In the genomic region with DNA sequence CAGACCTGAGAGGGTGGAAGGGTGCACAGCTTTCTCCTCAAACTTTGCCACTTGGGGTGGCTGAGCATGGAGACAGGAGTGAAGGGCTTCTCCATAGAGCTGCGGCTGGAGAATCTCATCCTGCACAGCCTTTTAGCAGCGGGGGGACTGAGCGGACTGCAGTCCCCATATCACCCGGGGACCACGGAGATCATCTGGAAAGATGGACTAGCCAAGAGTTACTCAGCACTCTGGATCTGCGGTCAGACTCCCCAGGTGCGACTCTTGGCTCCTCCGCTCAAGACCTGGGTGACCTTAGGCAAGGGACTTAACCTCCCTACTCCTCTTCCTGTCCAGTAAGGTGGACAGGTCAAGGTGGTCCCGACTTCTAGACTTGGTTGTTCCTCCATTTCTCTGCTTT, we compare ENCODE assay signal across 20 cellular contexts.
DNase-seq lines count a peak whose midpoint lies in the region; ATAC-seq and TF ChIP-seq lines count a peak whose summit lies in the region.
"Had no signal": no experiment of that assay in that cellular context is flagged by ENCODE, and none has a peak within 500 bp of the region (broad histone marks: within the 10 kb centered on the region; RNA-seq: fewer than 3 reads in every experiment).

No MANE protein-coding gene starts in this region.

- TF ChIP-seq EP300 in sigmoid colon (IDR thresholded peaks at IDR 0.05), result no peak

- H3K4me3 ChIP-seq in sigmoid colon, result no peak overlapping the region
- H3K4me3 ChIP-seq: GM12878, GM23338, heart left ventricle, thyroid gland had no signal

- no peak for ATAC-seq in left lobe of liver
- no peak for ATAC-seq in sciatic nerve
- no peak for ATAC-seq in GM18861 (IDR thresholded peaks at IDR 0.05; ENCODE audit: unreplicated experiment)
- ATAC-seq: GM12878; GM23338; heart left ventricle; stimulated activated effector memory CD8-positive, alpha-beta T cell treated with anti-CD3 and anti-CD28 coated beads, Interleukin-12 subunit alpha, Interleukin-12 subunit beta, amount 100 ng/mL, for 72 hours had no signal

- peak overlapping the region; percentile 97 for H3K27ac ChIP-seq in RWPE1
- no peak overlapping the region for H3K27ac ChIP-seq in sigmoid colon
- H3K27ac ChIP-seq: brain microvascular endothelial cell, parathyroid adenoma, thyroid gland had no signal

- no peaks in the 10 kb centered on the region for H3K9me3 Mint-ChIP-seq in activated naive CD4-positive, alpha-beta T cell treated with anti-CD3 and anti-CD28 coated beads, Interleukin-2, amount 50 U/mL, for 24 hours
- H3K9me3 Mint-ChIP-seq: GM23338; immature natural killer cell; stimulated activated effector memory CD8-positive, alpha-beta T cell treated with anti-CD3 and anti-CD28 coated beads, Interleukin-12 subunit alpha, Interleukin-12 subunit beta, amount 100 ng/mL, for 72 hours had no signal

- no peak for DNase-seq in activated naive CD4-positive, alpha-beta T cell treated with anti-CD3 and anti-CD28 coated beads, Interleukin-2, amount 50 U/mL, for 16 hours
- DNase-seq in RWPE1 (ENCODE audit: low spot score) (no peak), left lobe of liver (ENCODE audit: low spot score) (peak; percentile 32), sigmoid colon (peak; percentile 46), sciatic nerve (ENCODE audit: low spot score) (no peak)
- DNase-seq in stimulated activated CD4-positive, alpha-beta T cell treated with anti-CD3 and anti-CD28 coated beads, Interleukin-2, amount 100 ng/mL, for 48 hours, result no peak
- DNase-seq: activated CD4-positive, alpha-beta T cell treated with anti-CD3 and anti-CD28 coated beads for 4 hours; brain microvascular endothelial cell; CD4-positive, CD25-positive, alpha-beta regulatory T cell; DMS53; immature natural killer cell; NCI-H1417 treated with DMSO at 0.1 percent for 48 hours; thyroid gland had no signal

- intact Hi-C loops in sigmoid colon (cut with DNase I) (no loop called here), sciatic nerve (cut with DNase I) (no loop called here)

- WGBS in sigmoid colon, 2 donors, result 85 to 93% methylated on average over 9 of the region's 9 CpGs

- peak overlapping the region; percentile 57 for H3K27ac Mint-ChIP-seq in activated naive CD4-positive, alpha-beta T cell treated with anti-CD3 and anti-CD28 coated beads, Interleukin-2, amount 50 U/mL, for 24 hours
- H3K27ac Mint-ChIP-seq: GM23338; immature natural killer cell; stimulated activated effector memory CD8-positive, alpha-beta T cell treated with anti-CD3 and anti-CD28 coated beads, Interleukin-12 subunit alpha, Interleukin-12 subunit beta, amount 100 ng/mL, for 72 hours had no signal

- POLR2A ChIA-PET in RWPE1 (lab: Yijun Ruan, JAX; ENCODE audit: low non-redundant PET), result no interaction called here

- H3K4me1 ChIP-seq in sigmoid colon, result peaks cover 0 to 58% (median 49%) of the 10 kb centered on the region in 4 donors

- H3K4me3 Mint-ChIP-seq in activated naive CD4-positive, alpha-beta T cell treated with anti-CD3 and anti-CD28 coated beads, Interleukin-2, amount 50 U/mL, for 24 hours, result no peak overlapping the region
- H3K4me3 Mint-ChIP-seq: GM23338; immature natural killer cell; stimulated activated effector memory CD8-positive, alpha-beta T cell treated with anti-CD3 and anti-CD28 coated beads, Interleukin-12 subunit alpha, Interleukin-12 subunit beta, amount 100 ng/mL, for 72 hours had no signal

- H3K27me3 Mint-ChIP-seq in activated naive CD4-positive, alpha-beta T cell treated with anti-CD3 and anti-CD28 coated beads, Interleukin-2, amount 50 U/mL, for 24 hours, result no peaks in the 10 kb centered on the region
- H3K27me3 Mint-ChIP-seq: CD4-positive, CD25-positive, alpha-beta regulatory T cell had no signal

- CTCF ChIA-PET in RWPE1 (lab: Yijun Ruan, JAX), result no interaction called here

- TF ChIP-seq POLR2A in sigmoid colon (IDR thresholded peaks at IDR 0.05), result no peak

- H3K9me3 ChIP-seq in sigmoid colon, result no peaks in the 10 kb centered on the region
- H3K9me3 ChIP-seq: heart left ventricle, thyroid gland had no signal

- H3K36me3 ChIP-seq in sigmoid colon, result no peaks in the 10 kb centered on the region
- H3K36me3 ChIP-seq: brain microvascular endothelial cell, heart left ventricle, thyroid gland had no signal

- no peaks in the 10 kb centered on the region for H3K27me3 ChIP-seq in sigmoid colon
- H3K27me3 ChIP-seq: brain microvascular endothelial cell, heart left ventricle, thyroid gland had no signal

- no peaks in the 10 kb centered on the region for H3K36me3 Mint-ChIP-seq in activated naive CD4-positive, alpha-beta T cell treated with anti-CD3 and anti-CD28 coated beads, Interleukin-2, amount 50 U/mL, for 24 hours
- H3K36me3 Mint-ChIP-seq: CD4-positive, CD25-positive, alpha-beta regulatory T cell; immature natural killer cell; stimulated activated effector memory CD8-positive, alpha-beta T cell treated with anti-CD3 and anti-CD28 coated beads, Interleukin-12 subunit alpha, Interleukin-12 subunit beta, amount 100 ng/mL, for 72 hours had no signal

- peaks cover 63% of the 10 kb centered on the region for H3K4me1 Mint-ChIP-seq in activated naive CD4-positive, alpha-beta T cell treated with anti-CD3 and anti-CD28 coated beads, Interleukin-2, amount 50 U/mL, for 24 hours

- TF ChIP-seq CTCF in RWPE1 (conservative IDR thresholded peaks at IDR 0.05; ENCODE audit: low read depth), result no peak
- TF ChIP-seq CTCF in sigmoid colon (IDR thresholded peaks at IDR 0.05), result no peak

Comparison
In these comparisons a context has a peak if more than half of its experiments do, and no peak if none do; other contexts are left out.
1. DNase-seq: peak in left lobe of liver (single experiment) and sigmoid colon (single experiment); none in activated naive CD4-positive, alpha-beta T cell treated with anti-CD3 and anti-CD28 coated beads, Interleukin-2, amount 50 U/mL, for 16 hours (single experiment), RWPE1 (single experiment), sciatic nerve (single experiment) and stimulated activated CD4-positive, alpha-beta T cell treated with anti-CD3 and anti-CD28 coated beads, Interleukin-2, amount 100 ng/mL, for 48 hours (0 of 2).